In genomic region chr9:128786681-128787582, GRCh38 we compare ENCODE assay signal across 1 cellular context.
TF ChIP-seq lines count a peak whose summit lies in the region.

TSS of gene TBC1D13 (plus strand) at chr9:128787253. CDS start at chr9:128787354, 101 bp downstream.

TF ChIP-seq in HepG2, 621 proteins besides CTCF, POLR2A, EP300 and RAD21 (continued from another document and continues in another):
- TF ChIP-seq ZBTB44 (CRISPR knock-in tag; IDR thresholded peaks at IDR 0.05), result peak; percentile 63; the same call in 1 of the 2 replicates
- peak; percentile 93 for TF ChIP-seq PHF20 (CRISPR knock-in tag; IDR thresholded peaks at IDR 0.05)
- TF ChIP-seq ARHGAP35 (CRISPR knock-in tag; IDR thresholded peaks at IDR 0.05; ENCODE audit: borderline replicate concordance), result peak; percentile 92
- TF ChIP-seq GZF1 (CRISPR knock-in tag; IDR thresholded peaks at IDR 0.05), result peak; percentile 92; the same call in 1 of the 2 replicates
- TF ChIP-seq ZNF782 (CRISPR knock-in tag; IDR thresholded peaks at IDR 0.05; ENCODE audit: borderline replicate concordance), result peak; percentile 87; the same call in 1 of the 2 replicates
- TF ChIP-seq MYC (CRISPR knock-in tag; IDR thresholded peaks at IDR 0.05; ENCODE audit: borderline replicate concordance), result peak; percentile 89
- TF ChIP-seq KIAA2018 (CRISPR knock-in tag; IDR thresholded peaks at IDR 0.05; ENCODE audit: borderline replicate concordance), result no peak
- peak; percentile 88; the same call in 1 of the 2 replicates for TF ChIP-seq ZNF761 (CRISPR knock-in tag; conservative IDR thresholded peaks at IDR 0.05)
- TF ChIP-seq PBX2 (CRISPR knock-in tag; IDR thresholded peaks at IDR 0.05), result no peak
- peak; percentile 98 for TF ChIP-seq ARNTL (CRISPR knock-in tag; IDR thresholded peaks at IDR 0.05)
- TF ChIP-seq ZSCAN20 (CRISPR knock-in tag; IDR thresholded peaks at IDR 0.05; ENCODE audit: borderline replicate concordance), result peak; percentile 90
- TF ChIP-seq ZNF724P (CRISPR knock-in tag; IDR thresholded peaks at IDR 0.05; ENCODE audit: borderline replicate concordance), result peak; percentile 98
- 0 out of 2 replicates have a peak, but pooled peaks have one; percentile 21 for TF ChIP-seq ZNF44 (CRISPR knock-in tag; IDR thresholded peaks at IDR 0.05)
- 0 out of 2 replicates have a peak, but pooled peaks have one; percentile 68 for TF ChIP-seq ZNF362 (CRISPR knock-in tag; IDR thresholded peaks at IDR 0.05; ENCODE audit: borderline replicate concordance)
- peak; percentile 42; the same call in 1 of the 2 replicates for TF ChIP-seq PLSCR1 (CRISPR knock-in tag; IDR thresholded peaks at IDR 0.05; ENCODE audit: borderline replicate concordance)
- peak; percentile 49; the same call in 1 of the 2 replicates for TF ChIP-seq ZNF34 (CRISPR knock-in tag; IDR thresholded peaks at IDR 0.05; ENCODE audit: borderline replicate concordance)
- peak; percentile 88; the same call in 1 of the 2 replicates for TF ChIP-seq NAIF1 (CRISPR knock-in tag; IDR thresholded peaks at IDR 0.05; ENCODE audit: borderline replicate concordance)
- peak; percentile 95 for TF ChIP-seq MYPOP (CRISPR knock-in tag; IDR thresholded peaks at IDR 0.05)
- TF ChIP-seq ELF3 (CRISPR knock-in tag; IDR thresholded peaks at IDR 0.05), result peak; percentile 83
- peak; percentile 72; the same call in 1 of the 2 replicates for TF ChIP-seq ZNF256 (CRISPR knock-in tag; conservative IDR thresholded peaks at IDR 0.05)
- peak; percentile 95 for TF ChIP-seq SP4 (CRISPR knock-in tag; IDR thresholded peaks at IDR 0.05)
- peak; percentile 89 for TF ChIP-seq ZNF781 (CRISPR knock-in tag; IDR thresholded peaks at IDR 0.05; ENCODE audit: borderline replicate concordance, not compliant biosample characterization)
- TF ChIP-seq ETV6 (CRISPR knock-in tag; conservative IDR thresholded peaks at IDR 0.05), result peak; percentile 91; the same call in 1 of the 2 replicates
- TF ChIP-seq XBP1 (CRISPR knock-in tag; IDR thresholded peaks at IDR 0.05), result peak; percentile 47; the same call in 1 of the 2 replicates
- TF ChIP-seq ZNF576 (CRISPR knock-in tag; IDR thresholded peaks at IDR 0.05), result 0 out of 2 replicates have a peak, but pooled peaks have one; percentile 60
- peak; percentile 72; the same call in 1 of the 2 replicates for TF ChIP-seq MTF1 (CRISPR knock-in tag; IDR thresholded peaks at IDR 0.05)
- TF ChIP-seq ZBTB33 (CRISPR knock-in tag; IDR thresholded peaks at IDR 0.05), result peak; percentile 17; the same call in 1 of the 2 replicates
- TF ChIP-seq ZFAT (CRISPR knock-in tag; conservative IDR thresholded peaks at IDR 0.05), result 0 out of 2 replicates have a peak, but pooled peaks have one; percentile 70
- TF ChIP-seq ARID5B (CRISPR knock-in tag; IDR thresholded peaks at IDR 0.05), result peak; percentile 82
- no peak for TF ChIP-seq GLMP (CRISPR knock-in tag; IDR thresholded peaks at IDR 0.05; ENCODE audit: borderline replicate concordance)
